In the genomic region with DNA sequence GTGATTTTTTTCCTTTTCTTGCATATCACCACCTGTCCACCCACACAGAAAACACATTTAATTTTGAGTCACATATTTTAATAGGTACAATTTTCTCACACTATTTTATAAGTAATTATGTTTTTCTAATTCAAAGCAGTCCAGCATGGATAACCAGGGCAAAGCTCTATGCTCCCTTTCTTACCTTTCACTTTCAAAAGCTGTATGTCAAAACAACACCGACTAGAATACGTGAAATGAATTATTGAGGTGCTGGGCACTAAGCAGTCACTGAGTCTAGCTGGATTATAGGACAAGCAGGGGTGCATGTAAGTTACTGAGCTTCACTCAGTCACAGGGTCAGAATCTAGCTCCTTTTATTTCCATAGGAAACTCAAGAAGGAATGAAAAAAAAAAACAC, we compare ENCODE assay signal across 27 cellular contexts.
"Had no signal": no experiment of that assay in that cellular context is flagged by ENCODE, and none has a peak within 500 bp of the region (broad histone marks: within the 10 kb centered on the region; RNA-seq: fewer than 3 reads in every experiment).

No MANE protein-coding gene starts in this region.

- H3K9ac ChIP-seq: SK-N-SH had no signal

- H3K4me2 ChIP-seq: SK-N-SH had no signal

- ATAC-seq: activated CD8-positive, alpha-beta T cell treated with anti-CD3 and anti-CD28 coated beads for 36 hours; activated T-cell treated with anti-CD3 and anti-CD28 coated beads, Interleukin-2, amount 50 U/mL, for 72 hours; activated T-helper 17 cell treated with anti-CD3 and anti-CD28 coated beads, Interleukin-2, amount 50 U/mL, for 72 hours; body of pancreas; PC-3 had no signal

- H3K4me1 ChIP-seq: body of pancreas, breast epithelium, Peyer's patch, SJSA1 had no signal

- H3K9me3 ChIP-seq: body of pancreas, breast epithelium, Peyer's patch, SJSA1, SK-N-SH had no signal

- H3K27ac ChIP-seq: body of pancreas, breast epithelium, Peyer's patch, SJSA1 had no signal

- H3K27me3 ChIP-seq: body of pancreas, breast epithelium, Peyer's patch, SJSA1 had no signal

- DNase-seq: activated CD4-positive, alpha-beta T cell treated with anti-CD3 and anti-CD28 coated beads, Interleukin-2, amount 10 ng/mL, durations not matched to agents 24 days and 14 days; activated CD4-positive, alpha-beta T cell treated with anti-CD3 and anti-CD28 coated beads, Interleukin-2, amount 50 U/mL, for 4 hours; activated CD8-positive, alpha-beta T cell treated with anti-CD3 and anti-CD28 coated beads for 36 hours; activated effector memory CD4-positive, alpha-beta T cell treated with anti-CD3 and anti-CD28 coated beads, Interleukin-2, amount 50 U/mL, for 16 hours; activated naive CD4-positive, alpha-beta T cell; activated naive CD4-positive, alpha-beta T cell treated with anti-CD3 and anti-CD28 coated beads, Interleukin-2, amount 50 U/mL, for 16 hours; activated naive CD8-positive, alpha-beta T cell treated with anti-CD3 and anti-CD28 coated beads for 36 hours; activated T-cell treated with anti-CD3 and anti-CD28 coated beads, Interleukin-2, amount 50 U/mL, for 1 hour; activated T-cell treated with anti-CD3 and anti-CD28 coated beads, Interleukin-2, amount 50 U/mL, for 72 hours; amygdala; body of pancreas; Karpas-422; KBM-7; NCI-H1436 treated with DMSO at 0.1 percent for 48 hours; NCI-H2029; NCI-H226; NCI-H446 treated with DMSO at 0.1 percent for 48 hours; NCI-H774; NK-92 treated with Interleukin-12 subunit alpha and Interleukin-12 subunit beta, amount 100 ng/mL, for 24 hours; PC-3; Peyer's patch; RPMI8226; SHP77 treated with DMSO at 0.1 percent for 48 hours; SK-N-SH had no signal

- H3K4me3 ChIP-seq: body of pancreas, breast epithelium, Peyer's patch, SJSA1 had no signal

- H3K36me3 ChIP-seq: breast epithelium, Peyer's patch, SJSA1 had no signal
